In the genomic region with DNA sequence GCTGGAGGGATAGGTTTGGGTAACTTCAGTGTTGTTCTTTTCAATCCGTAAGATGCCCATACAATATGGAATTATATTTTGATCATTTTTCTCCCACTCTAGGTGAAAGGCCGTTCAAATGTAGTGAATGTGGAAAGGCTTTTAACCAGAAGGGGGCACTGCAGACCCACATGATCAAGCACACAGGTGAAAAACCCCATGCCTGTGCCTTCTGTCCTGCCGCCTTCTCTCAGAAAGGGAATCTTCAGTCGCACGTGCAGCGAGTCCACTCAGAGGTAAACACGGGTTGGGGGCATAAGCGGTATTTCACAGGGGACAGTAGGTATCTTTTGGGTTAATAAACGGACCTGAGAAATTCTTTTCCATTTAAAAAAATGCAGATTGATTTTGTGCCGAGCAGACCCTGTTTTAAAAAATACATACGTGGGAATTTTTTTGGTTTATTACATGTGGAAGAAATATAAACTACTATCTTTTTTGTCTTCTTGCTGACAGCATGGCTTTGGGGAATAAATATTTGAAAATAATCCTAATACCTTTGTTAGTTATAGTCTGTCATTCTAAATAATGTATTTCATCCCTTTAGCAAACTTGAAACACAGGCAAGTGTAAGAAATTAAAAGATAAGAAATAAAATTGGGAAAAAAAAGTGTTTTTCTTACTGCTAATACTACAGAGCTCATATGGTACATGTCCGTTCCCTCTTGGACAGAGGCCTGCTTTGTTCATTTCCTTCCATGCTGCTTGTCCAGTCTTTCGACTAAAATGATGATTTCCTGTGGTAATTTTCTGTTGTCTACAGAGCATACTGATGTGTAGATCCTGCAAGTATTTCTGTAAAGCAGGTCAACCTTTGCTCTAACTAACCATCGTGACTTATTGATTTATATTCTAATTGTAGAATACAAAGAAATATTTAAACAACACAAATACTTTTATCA, we compare ENCODE assay signal across 9 cellular contexts. TPM values are rescaled to one million over a fixed set of nuclear protein-coding genes. Genes with fewer than 3 reads are reported as not detected.
DNase-seq lines count a peak whose midpoint lies in the region; ATAC-seq, FAIRE-seq and TF ChIP-seq lines count a peak whose summit lies in the region.
"Had no signal": no experiment of that assay in that cellular context is flagged by ENCODE, and none has a peak within 500 bp of the region (broad histone marks: within the 10 kb centered on the region; RNA-seq: fewer than 3 reads in every experiment).

No MANE protein-coding gene starts in this region.

- no peaks in the 10 kb centered on the region for H3K9me3 Mint-ChIP-seq in endothelial cell (ENCODE audit: unreplicated experiment)
- no peaks in the 10 kb centered on the region for H3K9me3 Mint-ChIP-seq in naive thymus-derived CD4-positive, alpha-beta T cell
- H3K9me3 Mint-ChIP-seq: T-helper 1 cell treated with Interleukin-12 subunit alpha and Interleukin-12 subunit beta and Interleukin-4 antibody, amounts not matched to agents 30 μg/mL and 1 μg/mL, for 36 hours had no signal

- H3K4me1 ChIP-seq in Loucy (ENCODE audit: insufficient read depth, low read length, poor library complexity, severe bottlenecking), result no peaks in the 10 kb centered on the region
- no peaks in the 10 kb centered on the region for H3K4me1 ChIP-seq in naive thymus-derived CD4-positive, alpha-beta T cell (ENCODE audit: control insufficient read depth in 2 of 2, insufficient read depth in 2 of 2, low read length in 2 of 2)

- H3K27ac ChIP-seq in naive thymus-derived CD4-positive, alpha-beta T cell (ENCODE audit: low read depth, low read length), result no peak overlapping the region

- peak; percentile 87 for TF ChIP-seq CTCF in Loucy (conservative IDR thresholded peaks at IDR 0.05; ENCODE audit: low read length)
- peak; percentile 71 for TF ChIP-seq CTCF in endothelial cell (IDR thresholded peaks at IDR 0.05; ENCODE audit: unreplicated experiment)

- no peaks in the 10 kb centered on the region for H3K79me2 ChIP-seq in Loucy (ENCODE audit: insufficient read depth, low read length)

- H2AFZ ChIP-seq in Loucy (ENCODE audit: low read length), result no peak overlapping the region

- H3K27me3 Mint-ChIP-seq in endothelial cell (ENCODE audit: unreplicated experiment), result peaks cover 4% of the 10 kb centered on the region
- no peaks in the 10 kb centered on the region for H3K27me3 Mint-ChIP-seq in naive thymus-derived CD4-positive, alpha-beta T cell

- peak; percentile 65 for ATAC-seq in naive thymus-derived CD4-positive, alpha-beta T cell

- H3K9me3 ChIP-seq in Loucy (ENCODE audit: insufficient read depth, low read depth, low read length) (no peaks in the 10 kb centered on the region), MG63 (no peaks in the 10 kb centered on the region)
- H3K9me3 ChIP-seq in naive thymus-derived CD4-positive, alpha-beta T cell (ENCODE audit: control insufficient read depth in 2 of 3, low read length in 3 of 3), result no peaks in the 10 kb centered on the region

- H3K27me3 ChIP-seq in Loucy (ENCODE audit: insufficient read depth, low read length, poor library complexity, severe bottlenecking) (no peaks in the 10 kb centered on the region), MG63 (no peaks in the 10 kb centered on the region)
- H3K27me3 ChIP-seq in naive thymus-derived CD4-positive, alpha-beta T cell (ENCODE audit: control insufficient read depth in 2 of 2, insufficient read depth in 2 of 2, low read length in 2 of 2), result no peaks in the 10 kb centered on the region

- H4K20me1 ChIP-seq in Loucy (ENCODE audit: insufficient read depth, low read length, poor library complexity, severe bottlenecking), result no peaks in the 10 kb centered on the region

- H3K36me3 Mint-ChIP-seq in endothelial cell (ENCODE audit: low read depth, unreplicated experiment), result peaks cover 17% of the 10 kb centered on the region
- H3K36me3 Mint-ChIP-seq in naive thymus-derived CD4-positive, alpha-beta T cell, result peaks cover 0 to 69% (median 19%) of the 10 kb centered on the region in 5 donors

- CTCF ChIA-PET in naive thymus-derived CD4-positive, alpha-beta T cell (lab: Charles Lee), result interaction anchor here (1.6 kb wide), 1 partner anchor 73 kb away, joined by 6 read pairs; no protein-coding TSS in a partner anchor

- H3K4me2 ChIP-seq in Loucy (ENCODE audit: low read depth, low read length, poor library complexity, severe bottlenecking), result no peak overlapping the region

- POLR2A ChIA-PET in naive thymus-derived CD4-positive, alpha-beta T cell (lab: Charles Lee), result no interaction called here

- no peaks in the 10 kb centered on the region for H3K9me2 ChIP-seq in Loucy (replicated peaks; ENCODE audit: low read depth, low read length)

- H3K9ac ChIP-seq in Loucy (ENCODE audit: low read depth, low read length, poor library complexity, severe bottlenecking), result no peak overlapping the region

- H3K4me3 Mint-ChIP-seq in endothelial cell (ENCODE audit: unreplicated experiment), result no peak overlapping the region
- H3K4me3 Mint-ChIP-seq in naive thymus-derived CD4-positive, alpha-beta T cell, result no peak overlapping the region
- H3K4me3 Mint-ChIP-seq: T-helper 1 cell treated with Interleukin-12 subunit alpha and Interleukin-12 subunit beta and Interleukin-4 antibody, amounts not matched to agents 30 μg/mL and 1 μg/mL, for 36 hours had no signal

- DNase-seq in COLO668 (lab: John Stamatoyannopoulos, UW; ENCODE audit: unreplicated experiment), result peak; percentile 73
- peak; percentile 21 for DNase-seq in GM19239 (ENCODE audit: insufficient read length, low spot score)
- peak; percentile 2 for DNase-seq in SW480 (ENCODE audit: low spot score)
- peak; percentile 68 for DNase-seq in endothelial cell (ENCODE audit: low spot score)
- peak in 5 of 9 donors; percentile 20 to 35 (median 28) for DNase-seq in naive thymus-derived CD4-positive, alpha-beta T cell
- no peak for DNase-seq in MG63
- no peak for DNase-seq in HTR-8/SVneo (ENCODE audit: insufficient read length, low spot score)

- H3K4me1 Mint-ChIP-seq in endothelial cell (ENCODE audit: unreplicated experiment), result peaks cover 3% of the 10 kb centered on the region
- H3K4me1 Mint-ChIP-seq in naive thymus-derived CD4-positive, alpha-beta T cell, result peaks cover 0 to 14% (median 5%) of the 10 kb centered on the region in 7 donors

- intact Hi-C loops in naive thymus-derived CD4-positive, alpha-beta T cell (cut with micrococcal nuclease), result loop anchor here (1.0 to 5.0 kb wide), 6 partner anchors 53 to 827 kb away; partner anchors contain the start of gene ZNF236 (in 1 of the 2)

- H3K27ac Mint-ChIP-seq in endothelial cell (ENCODE audit: unreplicated experiment), result no peak overlapping the region
- H3K27ac Mint-ChIP-seq in naive thymus-derived CD4-positive, alpha-beta T cell, result peak overlapping the region in 1 of 9 donors; percentile 5

- FAIRE-seq in GM19239 (lab: Jason Lieb, UNC) (peak; percentile 51), HTR-8/SVneo (lab: Jason Lieb, UNC) (no peak)

- H3F3A ChIP-seq in Loucy (ENCODE audit: low read depth), result no peaks in the 10 kb centered on the region

- H3K36me3 ChIP-seq in Loucy (ENCODE audit: insufficient read depth, low read length) (peaks cover 40% of the 10 kb centered on the region; the same call in 1 of the 2 replicates), MG63 (peaks cover 15% of the 10 kb centered on the region)
- peaks cover 4 to 47% (median 10%) of the 10 kb centered on the region in 3 experiments for H3K36me3 ChIP-seq in naive thymus-derived CD4-positive, alpha-beta T cell (ENCODE audit: control insufficient read depth in 2 of 3, insufficient read depth in 3 of 3, low read length in 3 of 3)

- H3K4me3 ChIP-seq in Loucy (ENCODE audit: low read length, poor library complexity, severe bottlenecking), result no peak overlapping the region
- H3K4me3 ChIP-seq in naive thymus-derived CD4-positive, alpha-beta T cell (ENCODE audit: low read length), result no peak overlapping the region
- no peak overlapping the region for H3K4me3 ChIP-seq in MG63

RNA-seq across cellular contexts. Expression of gene ZNF236, which starts 53.3 kb away (rescaled TPM):
- total RNA-seq in endothelial cell (ENCODE audit: unreplicated experiment), result 19.4 TPM
- 10 to 100 TPM; 25.9 to 34.5 (median 30.6) TPM for total RNA-seq in naive thymus-derived CD4-positive, alpha-beta T cell
- 10 to 100 TPM in 1 of 2 donors, 1 to 10 TPM in 1; 5.7 to 12.6 TPM for polyA plus RNA-seq in naive thymus-derived CD4-positive, alpha-beta T cell
- 4.4 and 43.2 TPM in 2 replicates for total RNA-seq in MG63 (2014; rRNA removed; shearing (Covaris generic); ENCODE audit: low replicate concordance)

Comparison
In these comparisons a context has a peak if more than half of its experiments do, and no peak if none do; other contexts are left out.
1. DNase-seq: peak in COLO668 (single experiment), GM19239 (single experiment), SW480 (single experiment), endothelial cell (single experiment) and naive thymus-derived CD4-positive, alpha-beta T cell (5 of 9); none in MG63 (single experiment) and HTR-8/SVneo (single experiment).